Comparison of ENCODE assay signal across 8 cellular contexts in genomic region chr5:65925094-65925600, GRCh38. TPM values are rescaled to one million over a fixed set of nuclear protein-coding genes. Genes with fewer than 3 reads are reported as not detected.
DNase-seq lines count a peak whose midpoint lies in the region; ATAC-seq and TF ChIP-seq lines count a peak whose summit lies in the region.

No MANE protein-coding gene starts in this region.

- no peaks in the 10 kb centered on the region for H3K9me3 Mint-ChIP-seq in activated CD4-positive, alpha-beta memory T cell treated with anti-CD3 and anti-CD28 coated beads, Interleukin-2, amount 10 ng/mL, durations not matched to agents 7 days and 5 days

- H3K36me3 Mint-ChIP-seq in activated CD4-positive, alpha-beta memory T cell treated with anti-CD3 and anti-CD28 coated beads, Interleukin-2, amount 10 ng/mL, durations not matched to agents 7 days and 5 days (ENCODE audit: low read depth): peaks cover 9% of the 10 kb centered on the region

- DNase-seq in AG09309 (ENCODE audit: low read depth) (no peak), NCI-H748 treated with DMSO at 0.1 percent for 48 hours (lab: John Stamatoyannopoulos, UW) (peak; percentile 74), mesenteric fat pad (ENCODE audit: low spot score) (peak; percentile 90)
- peak; percentile 78 for DNase-seq in activated CD4-positive, alpha-beta memory T cell treated with anti-CD3 and anti-CD28 coated beads, Interleukin-2, amount 10 ng/mL, durations not matched to agents 7 days and 5 days
- DNase-seq in effector CD8-positive, alpha-beta T cell (lab: John Stamatoyannopoulos, UW): peak; percentile 54
- peak; percentile 52 to 61 for DNase-seq in stimulated activated CD8-positive, alpha-beta memory T cell treated with anti-CD3 and anti-CD28 coated beads, Interleukin-15, amount 100 ng/mL, for 4 hours (ENCODE audit: low read depth in 2 of 2)

- no peak for TF ChIP-seq CTCF in AG09309 (IDR thresholded peaks at IDR 0.05; ENCODE audit: control insufficient read depth, insufficient read depth, low read depth, low read length, missing control alignments)

- H3K4me3 ChIP-seq in AG09309 (ENCODE audit: control insufficient read depth, low read depth, low read length): peak overlapping the region; percentile 63

- H3K4me3 Mint-ChIP-seq in activated CD4-positive, alpha-beta memory T cell treated with anti-CD3 and anti-CD28 coated beads, Interleukin-2, amount 10 ng/mL, durations not matched to agents 7 days and 5 days: peak overlapping the region; percentile 79

- peaks cover 20% of the 10 kb centered on the region for H3K4me1 Mint-ChIP-seq in activated CD4-positive, alpha-beta memory T cell treated with anti-CD3 and anti-CD28 coated beads, Interleukin-2, amount 10 ng/mL, durations not matched to agents 7 days and 5 days

- ATAC-seq in GM18909 (IDR thresholded peaks at IDR 0.05; ENCODE audit: poor library complexity, unreplicated experiment) (peak; percentile 61), HG03159 (IDR thresholded peaks at IDR 0.05; ENCODE audit: unreplicated experiment) (peak; percentile 67)

- CTCF ChIA-PET in activated CD4-positive, alpha-beta memory T cell treated with anti-CD3 and anti-CD28 coated beads, Interleukin-2, amount 10 ng/mL, durations not matched to agents 7 days and 5 days (lab: Charles Lee): interaction anchor here (1.0 to 1.4 kb wide), 3 partner anchors 60 to 232 kb away, joined by 3 to 5 read pairs (median 3); no protein-coding TSS in a partner anchor

- peak overlapping the region; percentile 91 for H3K27ac Mint-ChIP-seq in activated CD4-positive, alpha-beta memory T cell treated with anti-CD3 and anti-CD28 coated beads, Interleukin-2, amount 10 ng/mL, durations not matched to agents 7 days and 5 days

- H3K27me3 Mint-ChIP-seq in activated CD4-positive, alpha-beta memory T cell treated with anti-CD3 and anti-CD28 coated beads, Interleukin-2, amount 10 ng/mL, durations not matched to agents 7 days and 5 days: peaks cover 11% of the 10 kb centered on the region

- POLR2A ChIA-PET in activated CD4-positive, alpha-beta memory T cell treated with anti-CD3 and anti-CD28 coated beads, Interleukin-2, amount 10 ng/mL, durations not matched to agents 7 days and 5 days (lab: Charles Lee): interaction anchor here (0.6 to 4.5 kb wide), 11 partner anchors 9 to 1236 kb away, joined by 3 to 39 read pairs (median 3); partner anchors contain the start of genes CENPK, NLN, PPWD1 and SGTB

RNA-seq across cellular contexts. Expression of gene ERBIN, which starts 1.2 kb away (rescaled TPM):
- total RNA-seq in activated CD4-positive, alpha-beta memory T cell treated with anti-CD3 and anti-CD28 coated beads, Interleukin-2, amount 10 ng/mL, durations not matched to agents 7 days and 5 days: 10 to 100 TPM; 55.9 to 56.3 TPM
- 54.0 TPM for total RNA-seq in mesenteric fat pad
